ENCODE assay signal across 16 cellular contexts in the genomic region with DNA sequence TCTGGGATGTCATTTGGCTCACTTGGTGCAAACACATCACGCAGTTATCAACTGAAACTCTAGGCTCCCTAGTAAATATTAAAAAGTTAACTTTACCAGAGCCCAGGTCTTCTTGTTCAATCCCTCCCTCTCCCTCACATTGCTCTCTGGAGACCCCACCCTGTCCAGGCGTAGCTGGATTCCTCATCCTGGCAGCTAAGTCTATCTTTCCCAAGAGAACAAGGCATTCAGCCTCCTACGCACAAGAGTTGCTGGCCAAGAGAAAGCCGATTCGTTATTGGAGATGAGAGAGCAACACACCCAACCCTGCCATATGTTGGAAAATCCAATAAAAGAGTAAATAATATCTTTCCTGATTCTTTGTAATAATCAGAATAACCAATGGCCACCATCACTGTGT.
DNase-seq lines count a peak whose midpoint lies in the region; ATAC-seq and TF ChIP-seq lines count a peak whose summit lies in the region.
"Had no signal": no experiment of that assay in that cellular context is flagged by ENCODE, and none has a peak within 500 bp of the region (broad histone marks: within the 10 kb centered on the region; RNA-seq: fewer than 3 reads in every experiment).

No MANE protein-coding gene starts in this region.

- no peaks in the 10 kb centered on the region for H3K9me3 ChIP-seq in PC-3 (ENCODE audit: low read length)
- H3K9me3 ChIP-seq: BE2C, HAP-1 had no signal

- H3K9me2 ChIP-seq in PC-3 (replicated peaks; ENCODE audit: low read length) = no peaks in the 10 kb centered on the region

- POLR2A ChIA-PET in PC-3 (lab: Charles Lee; ENCODE audit: unreplicated experiment) = no interaction called here

- no peaks in the 10 kb centered on the region for H4K20me1 ChIP-seq in PC-3 (ENCODE audit: low read length)

- H3K27me3 Mint-ChIP-seq in activated T-cell treated with anti-CD3 and anti-CD28 coated beads, Interleukin-2, amount 50 U/mL, for 4 hours (ENCODE audit: low read depth) = peaks cover 5% of the 10 kb centered on the region

- no peak for ATAC-seq in activated T-cell treated with anti-CD3 and anti-CD28 coated beads, Interleukin-2, amount 50 U/mL, for 4 hours
- no peak for ATAC-seq in PC-3

- H3K27ac ChIP-seq in PC-3 (ENCODE audit: low read length) = no peak overlapping the region
- H3K27ac ChIP-seq: C4-2B had no signal

- no peak overlapping the region for H2AFZ ChIP-seq in PC-3 (ENCODE audit: low read length)

- H3K27me3 ChIP-seq in PC-3 (ENCODE audit: low read length) = peaks cover 23% of the 10 kb centered on the region

- no peak overlapping the region for H3K4me2 ChIP-seq in PC-3 (ENCODE audit: low read length)

- CTCF ChIA-PET in PC-3 (lab: Charles Lee) = no interaction called here

- intact Hi-C loops in PC-3 (cut with micrococcal nuclease) = loop anchor here (5.0 to 10.0 kb wide), 4 partner anchors 228 to 1126 kb away; no protein-coding TSS in a partner anchor

- no TSS peak for BruUV-seq in PC-3 (replicated peaks; lab: Mats Ljungman, UMichigan)

- H3K79me2 ChIP-seq in PC-3 (ENCODE audit: low read length) = no peaks in the 10 kb centered on the region

- H3K4me3 Mint-ChIP-seq in activated T-cell treated with anti-CD3 and anti-CD28 coated beads, Interleukin-2, amount 50 U/mL, for 4 hours = no peak overlapping the region
- H3K4me3 Mint-ChIP-seq: CD4-positive, alpha-beta memory T cell; HFFc6 had no signal

- no peaks in the 10 kb centered on the region for H3K9me3 Mint-ChIP-seq in activated T-cell treated with anti-CD3 and anti-CD28 coated beads, Interleukin-2, amount 50 U/mL, for 4 hours
- H3K9me3 Mint-ChIP-seq: HFFc6 had no signal

- TF ChIP-seq CTCF in fibroblast of pulmonary artery (IDR thresholded peaks at IDR 0.05; ENCODE audit: low read length, missing control alignments) = no peak
- no peak for TF ChIP-seq CTCF in PC-3 (conservative IDR thresholded peaks at IDR 0.05; ENCODE audit: low read depth, low read length)

- peaks cover 22% of the 10 kb centered on the region for H3K4me1 ChIP-seq in PC-3 (ENCODE audit: insufficient read depth, low read length)

- no peak overlapping the region for H3K9ac ChIP-seq in PC-3 (ENCODE audit: low read length)

- H3K4me1 Mint-ChIP-seq in activated T-cell treated with anti-CD3 and anti-CD28 coated beads, Interleukin-2, amount 50 U/mL, for 4 hours (ENCODE audit: low read depth) = no peaks in the 10 kb centered on the region

- H3K4me3 ChIP-seq in fibroblast of pulmonary artery (replicated peaks; ENCODE audit: low read depth, low read length) = no peak overlapping the region
- no peak overlapping the region for H3K4me3 ChIP-seq in skeletal muscle cell (ENCODE audit: low read depth, low read length)
- H3K4me3 ChIP-seq in PC-3 (ENCODE audit: low read length) = no peak overlapping the region
- H3K4me3 ChIP-seq: HAP-1 had no signal

- H3K36me3 ChIP-seq in PC-3 (ENCODE audit: low read depth, low read length) = no peaks in the 10 kb centered on the region
- H3K36me3 ChIP-seq: BE2C, HAP-1 had no signal

- H3F3A ChIP-seq in PC-3 (ENCODE audit: low read length, unreplicated experiment) = no peaks in the 10 kb centered on the region

- no peaks in the 10 kb centered on the region for H3K36me3 Mint-ChIP-seq in activated T-cell treated with anti-CD3 and anti-CD28 coated beads, Interleukin-2, amount 50 U/mL, for 4 hours (ENCODE audit: insufficient read depth)
- H3K36me3 Mint-ChIP-seq: CD4-positive, alpha-beta memory T cell had no signal

- peak; percentile 31 for DNase-seq in GM03348 (ENCODE audit: low spot score)
- DNase-seq in amniotic epithelial cell (ENCODE audit: low read depth) = peak; percentile 22
- DNase-seq in fibroblast of pulmonary artery (ENCODE audit: low read depth) = peak; percentile 44
- DNase-seq in skeletal muscle cell (ENCODE audit: low read depth) = peak; percentile 66
- DNase-seq in DMS 273 treated with DMSO at 0.1 percent for 48 hours (lab: John Stamatoyannopoulos, UW) = no peak
- DNase-seq in activated T-cell treated with anti-CD3 and anti-CD28 coated beads, Interleukin-2, amount 50 U/mL, for 4 hours = no peak
- no peak for DNase-seq in PC-3
- DNase-seq: BE2C; CD4-positive, alpha-beta memory T cell; DMS153; DMS79 treated with DMSO at 0.1 percent for 48 hours; EL; GOT3; HFFc6 had no signal

Comparison
In these comparisons a context has a peak if more than half of its experiments do, and no peak if none do; other contexts are left out.
1. DNase-seq: peak in GM03348 (single experiment), amniotic epithelial cell (single experiment), fibroblast of pulmonary artery (single experiment) and skeletal muscle cell (single experiment); none in DMS 273 treated with DMSO at 0.1 percent for 48 hours (single experiment), activated T-cell treated with anti-CD3 and anti-CD28 coated beads, Interleukin-2, amount 50 U/mL, for 4 hours (single experiment) and PC-3 (single experiment).